8 cellular contexts compared by ENCODE assay signal in the genomic region with DNA sequence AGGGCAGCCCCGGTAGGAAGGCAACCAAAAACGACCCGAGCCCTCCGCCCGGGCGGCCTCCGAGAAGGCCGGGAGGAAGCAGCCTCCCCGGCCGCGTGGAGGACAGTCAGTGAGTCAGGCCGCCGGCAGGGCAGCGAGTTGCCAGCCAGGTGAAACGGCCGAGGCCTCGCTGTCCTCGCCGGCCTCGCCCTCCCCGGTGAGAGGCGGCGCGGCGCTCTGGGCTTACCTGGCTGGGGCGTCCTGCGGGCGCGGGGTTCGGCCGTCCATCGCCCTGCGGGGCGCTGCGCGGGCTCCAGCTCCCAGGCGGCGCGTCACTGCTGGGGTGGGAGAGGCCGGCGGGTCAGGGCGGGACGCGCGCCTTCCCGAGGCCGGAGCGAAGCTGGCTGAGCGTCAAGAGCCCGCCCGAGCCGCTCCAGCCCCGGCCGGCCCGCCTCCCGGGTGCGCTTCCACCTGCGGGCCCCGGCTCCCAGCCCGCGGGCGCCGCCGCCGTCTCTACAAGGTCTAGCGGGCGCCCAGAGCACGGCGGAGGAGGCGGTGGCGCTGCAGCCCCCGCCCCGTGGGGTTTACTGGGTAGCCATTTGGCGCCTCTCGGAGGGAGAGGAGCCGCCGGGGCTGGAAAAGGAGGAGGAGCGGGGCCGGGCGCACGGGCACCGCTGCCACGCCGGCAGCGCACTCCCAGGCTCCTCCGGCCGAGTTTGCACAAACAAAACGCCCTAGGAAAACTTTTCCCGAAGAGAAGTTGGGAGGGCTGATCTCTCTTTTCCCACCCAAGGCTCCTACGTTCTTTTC. TPM values are rescaled to one million over a fixed set of nuclear protein-coding genes. Genes with fewer than 3 reads are reported as not detected.
DNase-seq lines count a peak whose midpoint lies in the region; ATAC-seq and TF ChIP-seq lines count a peak whose summit lies in the region.

No MANE protein-coding gene starts in this region.

- CTCF ChIA-PET in activated CD4-positive, alpha-beta T cell treated with anti-CD3 and anti-CD28 coated beads for 36 hours (lab: Charles Lee): interaction anchor here (0.9 to 1.2 kb wide), 4 partner anchors 12 to 113 kb away, joined by 3 read pairs; no protein-coding TSS in a partner anchor

- DNase-seq in activated CD4-positive, alpha-beta T cell treated with anti-CD3 and anti-CD28 coated beads for 36 hours: peak; percentile 68
- DNase-seq in activated CD4-positive, alpha-beta T cell treated with anti-CD3 and anti-CD28 coated beads, Interleukin-2, amount 50 U/mL, for 4 hours: no peak
- DNase-seq in HAP-1 (ENCODE audit: low spot score in 2 of 2) (peak; percentile 61 to 85), LNCaP clone FGC (ENCODE audit: low read depth) (no peak), ecto neural progenitor cell (ENCODE audit: low spot score) (peak; percentile 87), lower leg skin (ENCODE audit: low spot score in 2 of 2) (peak; percentile 46 to 92)

- H3K4me3 ChIP-seq in HAP-1: peak overlapping the region; percentile 59
- peak overlapping the region; percentile 83 for H3K4me3 ChIP-seq in LNCaP clone FGC (ENCODE audit: low read depth, low read length)
- H3K4me3 ChIP-seq in lower leg skin (ENCODE audit: low read depth, poor library complexity, severe bottlenecking): peak overlapping the region; percentile 74

- POLR2A ChIA-PET in activated CD4-positive, alpha-beta T cell treated with anti-CD3 and anti-CD28 coated beads for 36 hours (lab: Charles Lee): no interaction called here

- TF ChIP-seq CTCF in LNCaP clone FGC (IDR thresholded peaks at IDR 0.05; ENCODE audit: control insufficient read depth, extremely low read depth, insufficient read depth) (peak; percentile 48), lower leg skin (IDR thresholded peaks at IDR 0.05) (no peak)

- peaks cover 46% of the 10 kb centered on the region for H3K4me1 ChIP-seq in HAP-1

- peaks cover 9% of the 10 kb centered on the region for H3K4me1 Mint-ChIP-seq in activated CD4-positive, alpha-beta T cell treated with anti-CD3 and anti-CD28 coated beads for 36 hours
- H3K4me1 Mint-ChIP-seq in T-helper 1 cell treated with Interleukin-12 subunit alpha and Interleukin-12 subunit beta and Interleukin-4 antibody, amounts not matched to agents 30 μg/mL and 1 μg/mL, for 36 hours (ENCODE audit: low read depth): peaks cover 7% of the 10 kb centered on the region
- H3K4me1 Mint-ChIP-seq in stimulated activated naive CD8-positive, alpha-beta T cell treated with anti-CD3 and anti-CD28 coated beads, Interleukin-15, Interleukin-2, amounts not matched to agents 100 ng/mL and 50 ng/mL, for 24 hours (ENCODE audit: low read depth): peaks cover 8% of the 10 kb centered on the region

- no peaks in the 10 kb centered on the region for H3K36me3 Mint-ChIP-seq in activated CD4-positive, alpha-beta T cell treated with anti-CD3 and anti-CD28 coated beads for 36 hours (ENCODE audit: low read depth)
- H3K36me3 Mint-ChIP-seq in T-helper 1 cell treated with Interleukin-12 subunit alpha and Interleukin-12 subunit beta and Interleukin-4 antibody, amounts not matched to agents 30 μg/mL and 1 μg/mL, for 36 hours (ENCODE audit: low read depth): no peaks in the 10 kb centered on the region
- H3K36me3 Mint-ChIP-seq in stimulated activated naive CD8-positive, alpha-beta T cell treated with anti-CD3 and anti-CD28 coated beads, Interleukin-15, Interleukin-2, amounts not matched to agents 100 ng/mL and 50 ng/mL, for 24 hours (ENCODE audit: low read depth): no peaks in the 10 kb centered on the region

- no peaks in the 10 kb centered on the region for H3K9me3 Mint-ChIP-seq in activated CD4-positive, alpha-beta T cell treated with anti-CD3 and anti-CD28 coated beads for 36 hours (ENCODE audit: low read depth)
- H3K9me3 Mint-ChIP-seq in T-helper 1 cell treated with Interleukin-12 subunit alpha and Interleukin-12 subunit beta and Interleukin-4 antibody, amounts not matched to agents 30 μg/mL and 1 μg/mL, for 36 hours: no peaks in the 10 kb centered on the region
- no peaks in the 10 kb centered on the region for H3K9me3 Mint-ChIP-seq in stimulated activated naive CD8-positive, alpha-beta T cell treated with anti-CD3 and anti-CD28 coated beads, Interleukin-15, Interleukin-2, amounts not matched to agents 100 ng/mL and 50 ng/mL, for 24 hours

- no peaks in the 10 kb centered on the region for H3K27me3 ChIP-seq in HAP-1 (ENCODE audit: low read depth)

- no peaks in the 10 kb centered on the region for H3K9me3 ChIP-seq in HAP-1

- intact Hi-C loops in activated CD4-positive, alpha-beta T cell treated with anti-CD3 and anti-CD28 coated beads for 36 hours (cut with DNase I, micrococcal nuclease): loop anchor here (2.0 to 5.0 kb wide), 2 partner anchors 104 kb away; no protein-coding TSS in a partner anchor
- intact Hi-C loops in lower leg skin (cut with DNase I; ENCODE audit: low total_unique reads): no loop called here

- in situ Hi-C loops in HAP-1 (cut with MboI; ENCODE audit: low sequenced_read_pairs): no loop called here

- H3K4me3 Mint-ChIP-seq in activated CD4-positive, alpha-beta T cell treated with anti-CD3 and anti-CD28 coated beads for 36 hours: peak overlapping the region; percentile 63
- H3K4me3 Mint-ChIP-seq in T-helper 1 cell treated with Interleukin-12 subunit alpha and Interleukin-12 subunit beta and Interleukin-4 antibody, amounts not matched to agents 30 μg/mL and 1 μg/mL, for 36 hours: peak overlapping the region; percentile 62
- H3K4me3 Mint-ChIP-seq in stimulated activated naive CD8-positive, alpha-beta T cell treated with anti-CD3 and anti-CD28 coated beads, Interleukin-15, Interleukin-2, amounts not matched to agents 100 ng/mL and 50 ng/mL, for 24 hours: peak overlapping the region; percentile 80

- WGBS in lower leg skin, 2 donors: 0 to 1% methylated on average over 21 to 60 of the region's 90 CpGs

- peaks cover 31% of the 10 kb centered on the region for H3K27me3 Mint-ChIP-seq in activated CD4-positive, alpha-beta T cell treated with anti-CD3 and anti-CD28 coated beads for 36 hours
- peaks cover 54% of the 10 kb centered on the region for H3K27me3 Mint-ChIP-seq in T-helper 1 cell treated with Interleukin-12 subunit alpha and Interleukin-12 subunit beta and Interleukin-4 antibody, amounts not matched to agents 30 μg/mL and 1 μg/mL, for 36 hours (ENCODE audit: low read depth)
- peaks cover 33% of the 10 kb centered on the region for H3K27me3 Mint-ChIP-seq in stimulated activated naive CD8-positive, alpha-beta T cell treated with anti-CD3 and anti-CD28 coated beads, Interleukin-15, Interleukin-2, amounts not matched to agents 100 ng/mL and 50 ng/mL, for 24 hours

- no peak overlapping the region for H3K27ac Mint-ChIP-seq in activated CD4-positive, alpha-beta T cell treated with anti-CD3 and anti-CD28 coated beads for 36 hours
- H3K27ac Mint-ChIP-seq in T-helper 1 cell treated with Interleukin-12 subunit alpha and Interleukin-12 subunit beta and Interleukin-4 antibody, amounts not matched to agents 30 μg/mL and 1 μg/mL, for 36 hours: no peak overlapping the region
- H3K27ac Mint-ChIP-seq in stimulated activated naive CD8-positive, alpha-beta T cell treated with anti-CD3 and anti-CD28 coated beads, Interleukin-15, Interleukin-2, amounts not matched to agents 100 ng/mL and 50 ng/mL, for 24 hours: no peak overlapping the region

- no peak for TF ChIP-seq POLR2A in lower leg skin (IDR thresholded peaks at IDR 0.05)

- peak; percentile 90 for ATAC-seq in activated CD4-positive, alpha-beta T cell treated with anti-CD3 and anti-CD28 coated beads for 36 hours

- no peaks in the 10 kb centered on the region for H3K36me3 ChIP-seq in HAP-1 (replicated peaks)

RNA-seq across cellular contexts. Expression of a gene that starts 0.5 kb away (rescaled TPM):
- total RNA-seq in activated CD4-positive, alpha-beta T cell treated with anti-CD3 and anti-CD28 coated beads for 36 hours: not detected
- total RNA-seq in lower leg skin: 10 to 100 TPM; 43.2 to 97.3 (median 68.6) TPM

Comparison
In these comparisons a context has a peak if more than half of its experiments do, and no peak if none do; other contexts are left out.
1. DNase-seq: peak in activated CD4-positive, alpha-beta T cell treated with anti-CD3 and anti-CD28 coated beads for 36 hours (single experiment), HAP-1 (2 of 2), ecto neural progenitor cell (single experiment) and lower leg skin (2 of 2); none in activated CD4-positive, alpha-beta T cell treated with anti-CD3 and anti-CD28 coated beads, Interleukin-2, amount 50 U/mL, for 4 hours (0 of 2) and LNCaP clone FGC (single experiment).
2. RNA of a gene that starts 0.5 kb away (total RNA-seq): 43.2 to 97.3 TPM in lower leg skin; not detected in activated CD4-positive, alpha-beta T cell treated with anti-CD3 and anti-CD28 coated beads for 36 hours; every median in the first group is over 10 times any median in the second.
3. Peak in every context shown above with its lines, with median percentiles within 50 percentile points of each other: H3K4me3 Mint-ChIP-seq and H3K4me3 ChIP-seq.